In the genomic region with DNA sequence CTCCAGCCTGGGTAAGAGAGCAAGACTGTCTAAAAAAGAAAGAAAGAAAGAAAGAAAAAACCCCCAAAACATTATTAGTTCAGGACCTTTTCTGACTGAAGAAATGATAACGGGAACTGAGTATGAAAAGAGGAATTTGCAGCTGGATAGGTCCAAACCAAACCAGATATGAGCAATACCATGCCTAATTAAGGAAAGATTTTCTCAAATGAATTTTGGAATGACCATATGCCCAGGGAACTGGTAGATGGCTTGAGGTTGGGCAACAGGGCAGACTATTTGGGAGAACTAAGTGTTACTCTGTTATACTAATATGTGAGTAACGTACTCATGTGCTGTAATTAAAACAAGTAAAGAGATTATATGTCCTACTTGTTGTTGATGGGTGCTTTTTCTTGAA, we compare ENCODE assay signal across 27 cellular contexts.
DNase-seq lines count a peak whose midpoint lies in the region; ATAC-seq and TF ChIP-seq lines count a peak whose summit lies in the region.
"Had no signal": no experiment of that assay in that cellular context is flagged by ENCODE, and none has a peak within 500 bp of the region (broad histone marks: within the 10 kb centered on the region; RNA-seq: fewer than 3 reads in every experiment).

No MANE protein-coding gene starts in this region.

- H3K9me3 Mint-ChIP-seq in HFFc6 (no peaks in the 10 kb centered on the region), nephron progenitor cell (no peaks in the 10 kb centered on the region)
- no peaks in the 10 kb centered on the region for H3K9me3 Mint-ChIP-seq in CD4-positive, alpha-beta T cell
- H3K9me3 Mint-ChIP-seq: activated B cell treated with CpG ODN at 0.5 μM for 24 hours; activated naive CD4-positive, alpha-beta T cell treated with anti-CD3 and anti-CD28 coated beads, Interleukin-2, amount 50 U/mL, for 24 hours; activated T-helper 1 cell treated with anti-CD3 and anti-CD28 coated beads, Interleukin-12 subunit alpha, Interleukin-12 subunit beta, Interleukin-2, Interleukin-4 antibody, amounts not matched to agents 30 ng/mL and 10 ng/mL and 1 ng/mL, durations not matched to agents 14 hours and 24 hours and 36 hours; CD8-positive, alpha-beta memory T cell; mesothelial cell of epicardium had no signal

- H3K36me3 Mint-ChIP-seq in HFFc6 (ENCODE audit: low read depth): no peaks in the 10 kb centered on the region
- no peaks in the 10 kb centered on the region for H3K36me3 Mint-ChIP-seq in nephron progenitor cell (ENCODE audit: low read depth)
- peaks cover 11% of the 10 kb centered on the region for H3K36me3 Mint-ChIP-seq in CD4-positive, alpha-beta T cell (ENCODE audit: low read depth)
- H3K36me3 Mint-ChIP-seq: mesothelial cell of epicardium had no signal

- no peak overlapping the region for H3K4me3 ChIP-seq in astrocyte of the spinal cord (ENCODE audit: low read depth, low read length)
- no peak overlapping the region for H3K4me3 ChIP-seq in BE2C (ENCODE audit: low read depth, low read length)
- H3K4me3 ChIP-seq: HAP-1, upper lobe of right lung had no signal

- no peaks in the 10 kb centered on the region for H3K36me3 ChIP-seq in BE2C
- H3K36me3 ChIP-seq: HAP-1, upper lobe of right lung had no signal

- CTCF ChIA-PET in CD4-positive, alpha-beta T cell (lab: Charles Lee): no interaction called here

- intact Hi-C loops in CD4-positive, alpha-beta T cell (cut with DNase I, micrococcal nuclease): no loop called here

- H3K4me1 ChIP-seq in BE2C: no peaks in the 10 kb centered on the region
- H3K4me1 ChIP-seq: upper lobe of right lung had no signal

- no peaks in the 10 kb centered on the region for H3K9me3 ChIP-seq in CD4-positive, alpha-beta T cell (ENCODE audit: control insufficient read depth, low read length)
- H3K9me3 ChIP-seq in BE2C: no peaks in the 10 kb centered on the region
- H3K9me3 ChIP-seq: HAP-1, upper lobe of right lung had no signal

- H3K4me1 Mint-ChIP-seq in HFFc6 (ENCODE audit: low read depth) (peaks cover 29% of the 10 kb centered on the region), nephron progenitor cell (peaks cover 5% of the 10 kb centered on the region)
- H3K4me1 Mint-ChIP-seq in CD4-positive, alpha-beta T cell (ENCODE audit: low read depth): no peaks in the 10 kb centered on the region
- H3K4me1 Mint-ChIP-seq: activated B cell treated with CpG ODN at 0.5 μM for 24 hours; activated naive CD4-positive, alpha-beta T cell treated with anti-CD3 and anti-CD28 coated beads, Interleukin-2, amount 50 U/mL, for 24 hours had no signal

- no peak for ATAC-seq in HG03571 (IDR thresholded peaks at IDR 0.05; ENCODE audit: unreplicated experiment)
- no peak for ATAC-seq in CD4-positive, alpha-beta T cell (ENCODE audit: poor library complexity)
- ATAC-seq: naive thymus-derived CD4-positive, alpha-beta T cell; upper lobe of right lung had no signal

- DNase-seq in AG09319 (ENCODE audit: extremely low read depth, low read depth): peak; percentile 44
- peak; percentile 16 for DNase-seq in HFFc6
- peak; percentile 62 for DNase-seq in astrocyte of the spinal cord (ENCODE audit: low read depth, low spot score)
- DNase-seq in nephron progenitor cell: no peak
- DNase-seq in retina: no peak
- DNase-seq in CD4-positive, alpha-beta T cell: no peak
- DNase-seq in BE2C: no peak
- DNase-seq: ACHN; activated B cell treated with CpG ODN at 0.5 μM for 24 hours; CD8-positive, alpha-beta memory T cell; naive thymus-derived CD4-positive, alpha-beta T cell; NCI-H1105 treated with DMSO at 0.1 percent for 48 hours; NCI-H2029 treated with DMSO at 0.1 percent for 48 hours; NCI-H2227 treated with DMSO at 0.1 percent for 48 hours; NCI-H748 treated with DMSO at 0.1 percent for 48 hours; occipital lobe; OCI-M1; Right ventricle myocardium superior; small intestine; stimulated activated CD4-positive, alpha-beta T cell treated with anti-CD3 and anti-CD28 coated beads, Interleukin-1b, Interleukin-23, amount 100 ng/mL, for 48 hours; T-helper 9 cell; upper lobe of right lung had no signal

- H3K27me3 Mint-ChIP-seq in HFFc6 (ENCODE audit: insufficient read depth) (no peaks in the 10 kb centered on the region), nephron progenitor cell (ENCODE audit: low read depth, poor library complexity) (no peaks in the 10 kb centered on the region)
- H3K27me3 Mint-ChIP-seq in CD4-positive, alpha-beta T cell: no peaks in the 10 kb centered on the region
- H3K27me3 Mint-ChIP-seq: activated B cell treated with CpG ODN at 0.5 μM for 24 hours; activated naive CD4-positive, alpha-beta T cell treated with anti-CD3 and anti-CD28 coated beads, Interleukin-2, amount 50 U/mL, for 24 hours; CD8-positive, alpha-beta memory T cell; naive thymus-derived CD4-positive, alpha-beta T cell had no signal

- H3K4me3 Mint-ChIP-seq in HFFc6 (peak overlapping the region; percentile 19; the same call in 1 of the 2 replicates), nephron progenitor cell (no peak overlapping the region)
- no peak overlapping the region for H3K4me3 Mint-ChIP-seq in CD4-positive, alpha-beta T cell
- H3K4me3 Mint-ChIP-seq: activated B cell treated with CpG ODN at 0.5 μM for 24 hours; activated naive CD4-positive, alpha-beta T cell treated with anti-CD3 and anti-CD28 coated beads, Interleukin-2, amount 50 U/mL, for 24 hours; activated T-helper 1 cell treated with anti-CD3 and anti-CD28 coated beads, Interleukin-12 subunit alpha, Interleukin-12 subunit beta, Interleukin-2, Interleukin-4 antibody, amounts not matched to agents 30 ng/mL and 10 ng/mL and 1 ng/mL, durations not matched to agents 14 hours and 24 hours and 36 hours; CD8-positive, alpha-beta memory T cell; mesothelial cell of epicardium; naive thymus-derived CD4-positive, alpha-beta T cell had no signal

- POLR2A ChIA-PET in CD4-positive, alpha-beta T cell (lab: Charles Lee): no interaction called here

- H3K27ac ChIP-seq in CD4-positive, alpha-beta T cell (ENCODE audit: low read depth, low read length): no peak overlapping the region
- H3K27ac ChIP-seq: upper lobe of right lung had no signal

- TF ChIP-seq CTCF in AG09319 (IDR thresholded peaks at IDR 0.05; ENCODE audit: low read depth, low read length) (no peak), HFFc6 (IDR thresholded peaks at IDR 0.05) (no peak), astrocyte of the spinal cord (IDR thresholded peaks at IDR 0.05; ENCODE audit: low read depth, low read length) (no peak), nephron progenitor cell (IDR thresholded peaks at IDR 0.05) (no peak), BE2C (IDR thresholded peaks at IDR 0.05; ENCODE audit: low read depth, low read length) (no peak)
- no peak for TF ChIP-seq CTCF in CD4-positive, alpha-beta T cell (IDR thresholded peaks at IDR 0.05)

- H3K27me3 ChIP-seq in CD4-positive, alpha-beta T cell (ENCODE audit: control insufficient read depth, insufficient read depth, low read length): no peaks in the 10 kb centered on the region
- H3K27me3 ChIP-seq in BE2C: no peaks in the 10 kb centered on the region
- H3K27me3 ChIP-seq: upper lobe of right lung had no signal

- in situ Hi-C loops in astrocyte of the spinal cord (cut with HindIII; ENCODE audit: low sequenced_read_pairs): no loop called here

- H3K27ac Mint-ChIP-seq in HFFc6: peak overlapping the region; percentile 74
- peak overlapping the region; percentile 78 for H3K27ac Mint-ChIP-seq in nephron progenitor cell
- no peak overlapping the region for H3K27ac Mint-ChIP-seq in CD4-positive, alpha-beta T cell
- H3K27ac Mint-ChIP-seq: activated B cell treated with CpG ODN at 0.5 μM for 24 hours; activated naive CD4-positive, alpha-beta T cell treated with anti-CD3 and anti-CD28 coated beads, Interleukin-2, amount 50 U/mL, for 24 hours; activated T-helper 1 cell treated with anti-CD3 and anti-CD28 coated beads, Interleukin-12 subunit alpha, Interleukin-12 subunit beta, Interleukin-2, Interleukin-4 antibody, amounts not matched to agents 30 ng/mL and 10 ng/mL and 1 ng/mL, durations not matched to agents 14 hours and 24 hours and 36 hours; CD8-positive, alpha-beta memory T cell; mesothelial cell of epicardium had no signal

Comparison
In these comparisons a context has a peak if more than half of its experiments do, and no peak if none do; other contexts are left out.
1. DNase-seq: peak in AG09319 (single experiment), HFFc6 (single experiment) and astrocyte of the spinal cord (single experiment); none in nephron progenitor cell (single experiment), retina (single experiment), CD4-positive, alpha-beta T cell (0 of 10) and BE2C (single experiment).